14 cellular contexts compared by ENCODE assay signal in the genomic region with DNA sequence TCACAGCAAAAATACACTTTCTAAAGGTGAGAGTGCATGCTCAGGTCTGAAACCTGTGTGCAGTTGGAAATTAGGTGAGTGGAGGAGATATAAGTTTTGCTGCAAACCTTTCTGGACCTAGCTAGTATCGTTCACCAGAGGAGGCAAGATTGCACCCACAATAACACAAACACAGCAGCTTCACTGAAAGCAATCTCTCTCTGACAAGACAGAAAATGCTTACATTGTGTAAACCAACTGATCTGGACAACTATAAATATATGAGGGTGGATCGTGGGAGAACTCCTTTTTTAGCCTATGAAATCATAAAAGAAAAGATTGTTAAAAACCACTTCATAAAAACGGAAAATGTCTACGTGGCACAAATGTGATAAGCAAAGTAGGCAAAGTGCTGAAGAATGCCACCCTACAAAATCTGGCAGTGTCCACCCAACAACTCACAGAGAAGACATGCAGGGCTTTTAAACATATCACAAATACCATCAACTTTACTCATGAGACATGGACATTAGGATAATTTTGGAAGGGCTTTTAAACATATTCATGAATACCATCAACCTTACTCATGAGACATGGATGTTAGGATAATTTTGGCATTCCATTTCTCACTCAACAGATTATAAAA.
DNase-seq lines count a peak whose midpoint lies in the region; TF ChIP-seq lines count a peak whose summit lies in the region.
"Had no signal": no experiment of that assay in that cellular context is flagged by ENCODE, and none has a peak within 500 bp of the region (broad histone marks: within the 10 kb centered on the region; RNA-seq: fewer than 3 reads in every experiment).

No MANE protein-coding gene starts in this region.

- H3K9ac ChIP-seq in GM23248 (peak overlapping the region; percentile 24), smooth muscle cell (ENCODE audit: low read depth) (no peak overlapping the region)

- H3K4me2 ChIP-seq in GM23248 (ENCODE audit: unreplicated experiment) (peak overlapping the region; percentile 43), smooth muscle cell (peak overlapping the region; percentile 76)

- DNase-seq in GM23248 (peak; percentile 78), RPMI8226 (peak; percentile 46), fibroblast of gingiva (ENCODE audit: low read depth) (peak; percentile 5), smooth muscle cell (lab: John Stamatoyannopoulos, UW; ENCODE audit: unreplicated experiment) (no peak), nucleus accumbens (lab: John Stamatoyannopoulos, UW) (no peak), NCI-H345 treated with DMSO at 0.1 percent for 48 hours (lab: John Stamatoyannopoulos, UW; ENCODE audit: unreplicated experiment) (no peak)
- DNase-seq in activated naive CD4-positive, alpha-beta T cell (lab: John Stamatoyannopoulos, UW), result no peak
- DNase-seq: activated CD4-positive, alpha-beta T cell treated with anti-CD3 and anti-CD28 coated beads, Interleukin-2, amount 10 ng/mL, durations not matched to agents 24 days and 14 days; activated T-cell treated with anti-CD3 and anti-CD28 coated beads, Interleukin-2, amount 50 U/mL, for 72 hours; GF-D8; NCI-H2029; NCI-H748 treated with DMSO at 0.1 percent for 48 hours; stimulated activated CD4-positive, alpha-beta T cell treated with anti-CD3 and anti-CD28 coated beads, Interleukin-2, amount 100 ng/mL, for 48 hours; uterus had no signal

- TF ChIP-seq CTCF in smooth muscle cell (IDR thresholded peaks at IDR 0.05; ENCODE audit: borderline replicate concordance, insufficient read depth, poor library complexity, severe bottlenecking), result no peak

- no peaks in the 10 kb centered on the region for H3K9me2 ChIP-seq in GM23248 (ENCODE audit: insufficient read depth)

- H3F3A ChIP-seq in GM23248 (ENCODE audit: insufficient read depth) (peaks cover 33% of the 10 kb centered on the region), smooth muscle cell (ENCODE audit: low read depth) (peaks cover 9% of the 10 kb centered on the region)

- WGBS in GM23248 (ENCODE audit: low coverage in 1 of 2, low lambda C conversion rate in 2 of 2, missing lambda C conversion rate in 2 of 2), 2 experiments, result 19 to 20% methylated on average over 4 of the region's 4 CpGs
- WGBS in smooth muscle cell (ENCODE audit: low lambda C conversion rate), result 3% methylated on average over 4 of the region's 4 CpGs

- no peaks in the 10 kb centered on the region for H3K27me3 ChIP-seq in GM23248 (replicated peaks; ENCODE audit: insufficient read depth)
- H3K27me3 ChIP-seq in smooth muscle cell (ENCODE audit: low read depth), result no peaks in the 10 kb centered on the region
- H3K27me3 ChIP-seq: uterus had no signal

- H3K36me3 ChIP-seq in GM23248 (ENCODE audit: low read depth) (no peaks in the 10 kb centered on the region), smooth muscle cell (ENCODE audit: low read depth) (no peaks in the 10 kb centered on the region)
- H3K36me3 ChIP-seq: uterus had no signal

- peak overlapping the region; percentile 12; the same call in 1 of the 2 replicates for H3K4me3 ChIP-seq in GM23248
- no peak overlapping the region for H3K4me3 ChIP-seq in smooth muscle cell
- H3K4me3 ChIP-seq: uterus had no signal

- H3K4me1 ChIP-seq in GM23248 (ENCODE audit: insufficient read depth) (peaks cover 40% of the 10 kb centered on the region), smooth muscle cell (ENCODE audit: low read depth) (peaks cover 23% of the 10 kb centered on the region)
- H3K4me1 ChIP-seq: uterus had no signal

- H2AFZ ChIP-seq in GM23248 (peak overlapping the region; percentile 15), smooth muscle cell (ENCODE audit: low read depth) (peak overlapping the region; percentile 81)

- H4K20me1 ChIP-seq in GM23248 (ENCODE audit: insufficient read depth) (no peaks in the 10 kb centered on the region), smooth muscle cell (ENCODE audit: low read depth) (no peaks in the 10 kb centered on the region)

- in situ Hi-C loops in GM23248 (cut with MboI), result no loop called here

- H3K79me2 ChIP-seq in GM23248 (ENCODE audit: insufficient read depth) (no peaks in the 10 kb centered on the region), smooth muscle cell (ENCODE audit: low read depth) (no peaks in the 10 kb centered on the region)

- H3K9me3 ChIP-seq in GM23248 (ENCODE audit: low read depth), result no peaks in the 10 kb centered on the region
- no peaks in the 10 kb centered on the region for H3K9me3 ChIP-seq in smooth muscle cell (replicated peaks; ENCODE audit: low read depth)
- H3K9me3 ChIP-seq: uterus had no signal

- H3K27ac ChIP-seq in GM23248, result peak overlapping the region; percentile 67
- H3K27ac ChIP-seq in smooth muscle cell (ENCODE audit: low read depth), result peak overlapping the region; percentile 67
- H3K27ac ChIP-seq: uterus had no signal

Comparison
In these comparisons a context has a peak if more than half of its experiments do, and no peak if none do; other contexts are left out.
1. DNase-seq: peak in GM23248 (single experiment), RPMI8226 (single experiment) and fibroblast of gingiva (single experiment); none in smooth muscle cell (single experiment), activated naive CD4-positive, alpha-beta T cell (0 of 4), nucleus accumbens (0 of 56) and NCI-H345 treated with DMSO at 0.1 percent for 48 hours (single experiment).